ENCODE assay signal across 11 cellular contexts in genomic region chr1:202162418-202163280, GRCh38. TPM values are rescaled to one million over a fixed set of nuclear protein-coding genes. Genes with fewer than 3 reads are reported as not detected.
A peak's percentile ranks its signal among the peaks of the same experiment; 100 is the strongest.
DNase-seq lines count a peak whose midpoint lies in the region; ATAC-seq and TF ChIP-seq lines count a peak whose summit lies in the region.
"Had no signal": no experiment of that assay in that cellular context is flagged by ENCODE, and none has a peak within 500 bp of the region (broad histone marks: within the 10 kb centered on the region; RNA-seq: fewer than 3 reads in every experiment).

No MANE protein-coding gene starts in this region.

- H3K4me1 Mint-ChIP-seq in WTC11 = peaks cover 48% of the 10 kb centered on the region
- peaks cover 73 to 82% of the 10 kb centered on the region in 2 donors for H3K4me1 Mint-ChIP-seq in immature natural killer cell

- H3K4me3 Mint-ChIP-seq in WTC11 (no peak overlapping the region), immature natural killer cell (peak overlapping the region; percentile 60 to 98 (median 77))

- H3K36me3 ChIP-seq in thymus (ENCODE audit: control insufficient read depth, insufficient read depth) = peaks cover 6% of the 10 kb centered on the region
- H3K36me3 ChIP-seq in brain microvascular endothelial cell (replicated peaks) = no peaks in the 10 kb centered on the region

- H3K27ac Mint-ChIP-seq in WTC11 (no peak overlapping the region), immature natural killer cell (peak overlapping the region; percentile 79 to 100 (median 90))

- POLR2A ChIA-PET in WTC11 (lab: Charles Lee) = no interaction called here

- H3K36me3 Mint-ChIP-seq in WTC11 (no peaks in the 10 kb centered on the region), immature natural killer cell (no peaks in the 10 kb centered on the region)

- H3K27me3 ChIP-seq in thymus (ENCODE audit: control insufficient read depth, insufficient read depth) = no peaks in the 10 kb centered on the region
- H3K27me3 ChIP-seq in brain microvascular endothelial cell (replicated peaks) = no peaks in the 10 kb centered on the region

- H3K27me3 Mint-ChIP-seq in WTC11 (ENCODE audit: low read depth) (no peaks in the 10 kb centered on the region; the same call in 1 of the 2 replicates), immature natural killer cell (ENCODE audit: low read depth in 3 of 3) (peaks cover 7 to 16% (median 10%) of the 10 kb centered on the region in 3 donors)

- H3K9me3 ChIP-seq in thymus (ENCODE audit: control insufficient read depth) = no peaks in the 10 kb centered on the region

- no peak for ATAC-seq in WTC11
- no peak for ATAC-seq in GM18502 (IDR thresholded peaks at IDR 0.05; ENCODE audit: poor library complexity, unreplicated experiment)

- peak; percentile 70 for DNase-seq in activated CD8-positive, alpha-beta memory T cell treated with anti-CD3 and anti-CD28 coated beads for 24 hours
- no peak for DNase-seq in activated CD8-positive, alpha-beta memory T cell treated with anti-CD3 and anti-CD28 coated beads, Interleukin-2, amount 50 U/mL, for 4 hours
- DNase-seq in WTC11 (ENCODE audit: low spot score) (no peak), immature natural killer cell (no peak), RKO (ENCODE audit: low spot score) (no peak), brain microvascular endothelial cell (no peak)
- DNase-seq: NCI-H1436 treated with DMSO at 0.1 percent for 48 hours had no signal

- WGBS in thymus = 41% methylated on average over 15 of the region's 15 CpGs

- H3K27ac ChIP-seq in thymus (ENCODE audit: low read depth) (peak overlapping the region; percentile 43), brain microvascular endothelial cell (no peak overlapping the region)

- in situ Hi-C loops in brain microvascular endothelial cell (cut with HindIII; ENCODE audit: low pct_ligation_motif_present, low sequenced_read_pairs) = no loop called here

- H3K9me3 Mint-ChIP-seq in WTC11 = no peaks in the 10 kb centered on the region
- H3K9me3 Mint-ChIP-seq in immature natural killer cell = peaks cover 0 to 1% (median 0%) of the 10 kb centered on the region in 6 donors

- peaks cover 77% of the 10 kb centered on the region for H3K4me1 ChIP-seq in thymus (ENCODE audit: control insufficient read depth, insufficient read depth, low read length)

- TF ChIP-seq CTCF in WTC11 (IDR thresholded peaks at IDR 0.05) (no peak), brain microvascular endothelial cell (IDR thresholded peaks at IDR 0.05; ENCODE audit: low read depth, low read length, missing control alignments) (no peak)

- CTCF ChIA-PET in WTC11 (lab: Charles Lee) = interaction anchor here (0.6 to 6.0 kb wide), 9 partner anchors 7 to 176 kb away, joined by 3 to 73 read pairs (median 3); partner anchors contain the start of gene GPR37L1

- H3K4me3 ChIP-seq in thymus (ENCODE audit: low read length) (peak overlapping the region; percentile 84), brain microvascular endothelial cell (ENCODE audit: low read depth, low read length) (no peak overlapping the region)

TF ChIP-seq in WTC11, 78 proteins besides CTCF, POLR2A, EP300 and RAD21:
- TF ChIP-seq SMAD3 (CRISPR knock-in tag; IDR thresholded peaks at IDR 0.05; ENCODE audit: borderline replicate concordance) (0 out of 2 replicates have a peak, but pooled peaks have one; percentile 31), ARID4B (CRISPR knock-in tag; IDR thresholded peaks at IDR 0.05; ENCODE audit: borderline replicate concordance) (no peak)

RNA-seq across cellular contexts. Expression of gene PTPN7, which starts 2.2 kb away (rescaled TPM):
- total RNA-seq in WTC11 (2021) = 0.98 to 1.1 TPM (median 1.1 TPM) in 3 replicates
- polyA plus RNA-seq in immature natural killer cell = 100 to 1,000 TPM in 1 of 3 donors, 10 to 100 TPM in 2; 55.4 to 126 (median 58.4) TPM
- polyA plus RNA-seq in thymus = 75.2 TPM
- total RNA-seq: progenitor cell of endocrine pancreas had no signal
- polyA plus RNA-seq: AG04450 had no signal

RNA-seq across cellular contexts. Expression of gene ARL8A, which starts 18.1 kb away (rescaled TPM):
- total RNA-seq in WTC11 (2021) = 47.2 to 58.5 TPM (median 50.9 TPM) in 3 replicates
- 10 to 100 TPM in 2 of 3 donors, 1 to 10 TPM in 1; 9.7 to 15.0 (median 11.0) TPM for polyA plus RNA-seq in immature natural killer cell
- polyA plus RNA-seq in thymus = 29.5 TPM

RNA-seq across cellular contexts. Expression of gene LGR6, which starts 30.9 kb away (rescaled TPM):
- 0.78 to 1.1 TPM (median 1.1 TPM) in 3 replicates for total RNA-seq in WTC11 (2021)
- polyA plus RNA-seq in immature natural killer cell (10 to 100 TPM; 10.9 to 26.8 (median 21.1) TPM), thymus (1.0 TPM)
- polyA plus RNA-seq: AG04450 had no signal

RNA-seq across cellular contexts. Expression of gene GPR37L1, which starts 39.9 kb away (rescaled TPM):
- 0.07 to 0.16 TPM (median 0.09 TPM) in 3 replicates for total RNA-seq in WTC11 (2021)
- polyA plus RNA-seq in immature natural killer cell = under 1 TPM in 2 of 3 donors, not detected in 1; 0.10 to 0.16 TPM
- 0.09 TPM for polyA plus RNA-seq in thymus
- total RNA-seq: progenitor cell of endocrine pancreas had no signal
- polyA plus RNA-seq: AG04450 had no signal
